ENCODE assay signal across 1 cellular context in genomic region chr15:59536553-59536952, GRCh38.
TF ChIP-seq lines count a peak whose summit lies in the region.

No MANE protein-coding gene starts in this region.

TF ChIP-seq in H1, 55 proteins besides CTCF, POLR2A, EP300 and RAD21 (continued from another document):
- TF ChIP-seq, protein P1, sequence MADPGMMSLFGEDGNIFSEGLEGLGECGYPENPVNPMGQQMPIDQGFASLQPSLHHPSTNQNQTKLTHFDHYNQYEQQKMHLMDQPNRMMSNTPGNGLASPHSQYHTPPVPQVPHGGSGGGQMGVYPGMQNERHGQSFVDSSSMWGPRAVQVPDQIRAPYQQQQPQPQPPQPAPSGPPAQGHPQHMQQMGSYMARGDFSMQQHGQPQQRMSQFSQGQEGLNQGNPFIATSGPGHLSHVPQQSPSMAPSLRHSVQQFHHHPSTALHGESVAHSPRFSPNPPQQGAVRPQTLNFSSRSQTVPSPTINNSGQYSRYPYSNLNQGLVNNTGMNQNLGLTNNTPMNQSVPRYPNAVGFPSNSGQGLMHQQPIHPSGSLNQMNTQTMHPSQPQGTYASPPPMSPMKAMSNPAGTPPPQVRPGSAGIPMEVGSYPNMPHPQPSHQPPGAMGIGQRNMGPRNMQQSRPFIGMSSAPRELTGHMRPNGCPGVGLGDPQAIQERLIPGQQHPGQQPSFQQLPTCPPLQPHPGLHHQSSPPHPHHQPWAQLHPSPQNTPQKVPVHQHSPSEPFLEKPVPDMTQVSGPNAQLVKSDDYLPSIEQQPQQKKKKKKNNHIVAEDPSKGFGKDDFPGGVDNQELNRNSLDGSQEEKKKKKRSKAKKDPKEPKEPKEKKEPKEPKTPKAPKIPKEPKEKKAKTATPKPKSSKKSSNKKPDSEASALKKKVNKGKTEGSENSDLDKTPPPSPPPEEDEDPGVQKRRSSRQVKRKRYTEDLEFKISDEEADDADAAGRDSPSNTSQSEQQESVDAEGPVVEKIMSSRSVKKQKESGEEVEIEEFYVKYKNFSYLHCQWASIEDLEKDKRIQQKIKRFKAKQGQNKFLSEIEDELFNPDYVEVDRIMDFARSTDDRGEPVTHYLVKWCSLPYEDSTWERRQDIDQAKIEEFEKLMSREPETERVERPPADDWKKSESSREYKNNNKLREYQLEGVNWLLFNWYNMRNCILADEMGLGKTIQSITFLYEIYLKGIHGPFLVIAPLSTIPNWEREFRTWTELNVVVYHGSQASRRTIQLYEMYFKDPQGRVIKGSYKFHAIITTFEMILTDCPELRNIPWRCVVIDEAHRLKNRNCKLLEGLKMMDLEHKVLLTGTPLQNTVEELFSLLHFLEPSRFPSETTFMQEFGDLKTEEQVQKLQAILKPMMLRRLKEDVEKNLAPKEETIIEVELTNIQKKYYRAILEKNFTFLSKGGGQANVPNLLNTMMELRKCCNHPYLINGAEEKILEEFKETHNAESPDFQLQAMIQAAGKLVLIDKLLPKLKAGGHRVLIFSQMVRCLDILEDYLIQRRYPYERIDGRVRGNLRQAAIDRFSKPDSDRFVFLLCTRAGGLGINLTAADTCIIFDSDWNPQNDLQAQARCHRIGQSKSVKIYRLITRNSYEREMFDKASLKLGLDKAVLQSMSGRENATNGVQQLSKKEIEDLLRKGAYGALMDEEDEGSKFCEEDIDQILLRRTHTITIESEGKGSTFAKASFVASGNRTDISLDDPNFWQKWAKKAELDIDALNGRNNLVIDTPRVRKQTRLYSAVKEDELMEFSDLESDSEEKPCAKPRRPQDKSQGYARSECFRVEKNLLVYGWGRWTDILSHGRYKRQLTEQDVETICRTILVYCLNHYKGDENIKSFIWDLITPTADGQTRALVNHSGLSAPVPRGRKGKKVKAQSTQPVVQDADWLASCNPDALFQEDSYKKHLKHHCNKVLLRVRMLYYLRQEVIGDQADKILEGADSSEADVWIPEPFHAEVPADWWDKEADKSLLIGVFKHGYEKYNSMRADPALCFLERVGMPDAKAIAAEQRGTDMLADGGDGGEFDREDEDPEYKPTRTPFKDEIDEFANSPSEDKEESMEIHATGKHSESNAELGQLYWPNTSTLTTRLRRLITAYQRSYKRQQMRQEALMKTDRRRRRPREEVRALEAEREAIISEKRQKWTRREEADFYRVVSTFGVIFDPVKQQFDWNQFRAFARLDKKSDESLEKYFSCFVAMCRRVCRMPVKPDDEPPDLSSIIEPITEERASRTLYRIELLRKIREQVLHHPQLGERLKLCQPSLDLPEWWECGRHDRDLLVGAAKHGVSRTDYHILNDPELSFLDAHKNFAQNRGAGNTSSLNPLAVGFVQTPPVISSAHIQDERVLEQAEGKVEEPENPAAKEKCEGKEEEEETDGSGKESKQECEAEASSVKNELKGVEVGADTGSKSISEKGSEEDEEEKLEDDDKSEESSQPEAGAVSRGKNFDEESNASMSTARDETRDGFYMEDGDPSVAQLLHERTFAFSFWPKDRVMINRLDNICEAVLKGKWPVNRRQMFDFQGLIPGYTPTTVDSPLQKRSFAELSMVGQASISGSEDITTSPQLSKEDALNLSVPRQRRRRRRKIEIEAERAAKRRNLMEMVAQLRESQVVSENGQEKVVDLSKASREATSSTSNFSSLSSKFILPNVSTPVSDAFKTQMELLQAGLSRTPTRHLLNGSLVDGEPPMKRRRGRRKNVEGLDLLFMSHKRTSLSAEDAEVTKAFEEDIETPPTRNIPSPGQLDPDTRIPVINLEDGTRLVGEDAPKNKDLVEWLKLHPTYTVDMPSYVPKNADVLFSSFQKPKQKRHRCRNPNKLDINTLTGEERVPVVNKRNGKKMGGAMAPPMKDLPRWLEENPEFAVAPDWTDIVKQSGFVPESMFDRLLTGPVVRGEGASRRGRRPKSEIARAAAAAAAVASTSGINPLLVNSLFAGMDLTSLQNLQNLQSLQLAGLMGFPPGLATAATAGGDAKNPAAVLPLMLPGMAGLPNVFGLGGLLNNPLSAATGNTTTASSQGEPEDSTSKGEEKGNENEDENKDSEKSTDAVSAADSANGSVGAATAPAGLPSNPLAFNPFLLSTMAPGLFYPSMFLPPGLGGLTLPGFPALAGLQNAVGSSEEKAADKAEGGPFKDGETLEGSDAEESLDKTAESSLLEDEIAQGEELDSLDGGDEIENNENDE (IDR thresholded peaks at IDR 0.05; ENCODE audit: insufficient replicate concordance, low read length), result no peak
- no peak for TF ChIP-seq SRF (IDR thresholded peaks at IDR 0.05; ENCODE audit: low read depth, low read length)
- TF ChIP-seq CREB1 (IDR thresholded peaks at IDR 0.05), result no peak
- TF ChIP-seq ASH2L (IDR thresholded peaks at IDR 0.05; ENCODE audit: low read length), result no peak
